1 cellular context compared by ENCODE assay signal in the genomic region with DNA sequence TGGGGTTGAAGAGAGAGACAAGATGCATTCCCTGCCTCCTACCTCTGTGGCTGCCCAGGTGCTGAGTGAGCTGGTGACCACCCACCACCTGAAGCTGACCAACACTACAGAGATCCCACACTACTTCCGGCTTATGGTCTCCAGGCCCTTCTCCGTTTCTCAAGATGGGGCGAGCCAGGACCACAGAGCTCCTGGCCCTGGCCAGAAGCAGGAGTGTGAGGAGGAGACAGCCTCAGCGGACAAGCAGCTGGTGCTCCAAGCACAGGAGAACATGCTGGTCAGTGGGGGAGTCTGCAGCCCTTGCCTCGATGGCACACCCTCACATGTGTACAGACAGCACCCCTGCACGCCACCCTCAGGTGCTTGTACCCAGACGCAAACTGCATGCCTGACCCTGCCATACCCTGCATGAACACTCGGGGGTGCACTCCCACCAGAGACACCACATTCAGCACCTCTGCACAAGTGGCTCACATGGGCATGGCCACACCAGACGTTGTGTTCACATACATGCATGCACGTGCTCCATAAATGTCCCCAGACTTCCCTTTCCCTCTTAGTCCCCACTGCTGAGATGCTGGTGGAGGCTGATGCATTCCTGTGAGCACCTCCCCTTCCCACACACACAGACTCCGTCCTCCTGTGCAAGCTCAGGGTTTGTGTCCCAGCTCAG.
A peak's percentile ranks its signal among the peaks of the same experiment; 100 is the strongest.
TF ChIP-seq lines count a peak whose summit lies in the region.

No MANE protein-coding gene starts in this region.

TF ChIP-seq in K562, 482 proteins besides CTCF, POLR2A, EP300 and RAD21 (continues in another document):
- TF ChIP-seq ZNF551 (CRISPR knock-in tag; IDR thresholded peaks at IDR 0.05): no peak
- peak; percentile 97 for TF ChIP-seq STAG1 (CRISPR knock-in tag; IDR thresholded peaks at IDR 0.05; ENCODE audit: borderline replicate concordance)
- TF ChIP-seq, protein P1, sequence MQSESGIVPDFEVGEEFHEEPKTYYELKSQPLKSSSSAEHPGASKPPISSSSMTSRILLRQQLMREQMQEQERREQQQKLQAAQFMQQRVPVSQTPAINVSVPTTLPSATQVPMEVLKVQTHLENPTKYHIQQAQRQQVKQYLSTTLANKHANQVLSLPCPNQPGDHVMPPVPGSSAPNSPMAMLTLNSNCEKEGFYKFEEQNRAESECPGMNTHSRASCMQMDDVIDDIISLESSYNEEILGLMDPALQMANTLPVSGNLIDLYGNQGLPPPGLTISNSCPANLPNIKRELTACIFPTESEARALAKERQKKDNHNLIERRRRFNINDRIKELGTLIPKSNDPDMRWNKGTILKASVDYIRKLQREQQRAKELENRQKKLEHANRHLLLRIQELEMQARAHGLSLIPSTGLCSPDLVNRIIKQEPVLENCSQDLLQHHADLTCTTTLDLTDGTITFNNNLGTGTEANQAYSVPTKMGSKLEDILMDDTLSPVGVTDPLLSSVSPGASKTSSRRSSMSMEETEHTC (IDR thresholded peaks at IDR 0.05): 0 out of 2 replicates have a peak, but pooled peaks have one; percentile 4
- TF ChIP-seq, protein P2, sequence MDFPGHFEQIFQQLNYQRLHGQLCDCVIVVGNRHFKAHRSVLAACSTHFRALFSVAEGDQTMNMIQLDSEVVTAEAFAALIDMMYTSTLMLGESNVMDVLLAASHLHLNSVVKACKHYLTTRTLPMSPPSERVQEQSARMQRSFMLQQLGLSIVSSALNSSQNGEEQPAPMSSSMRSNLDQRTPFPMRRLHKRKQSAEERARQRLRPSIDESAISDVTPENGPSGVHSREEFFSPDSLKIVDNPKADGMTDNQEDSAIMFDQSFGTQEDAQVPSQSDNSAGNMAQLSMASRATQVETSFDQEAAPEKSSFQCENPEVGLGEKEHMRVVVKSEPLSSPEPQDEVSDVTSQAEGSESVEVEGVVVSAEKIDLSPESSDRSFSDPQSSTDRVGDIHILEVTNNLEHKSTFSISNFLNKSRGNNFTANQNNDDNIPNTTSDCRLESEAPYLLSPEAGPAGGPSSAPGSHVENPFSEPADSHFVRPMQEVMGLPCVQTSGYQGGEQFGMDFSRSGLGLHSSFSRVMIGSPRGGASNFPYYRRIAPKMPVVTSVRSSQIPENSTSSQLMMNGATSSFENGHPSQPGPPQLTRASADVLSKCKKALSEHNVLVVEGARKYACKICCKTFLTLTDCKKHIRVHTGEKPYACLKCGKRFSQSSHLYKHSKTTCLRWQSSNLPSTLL (IDR thresholded peaks at IDR 0.05): no peak
- TF ChIP-seq, protein P3, sequence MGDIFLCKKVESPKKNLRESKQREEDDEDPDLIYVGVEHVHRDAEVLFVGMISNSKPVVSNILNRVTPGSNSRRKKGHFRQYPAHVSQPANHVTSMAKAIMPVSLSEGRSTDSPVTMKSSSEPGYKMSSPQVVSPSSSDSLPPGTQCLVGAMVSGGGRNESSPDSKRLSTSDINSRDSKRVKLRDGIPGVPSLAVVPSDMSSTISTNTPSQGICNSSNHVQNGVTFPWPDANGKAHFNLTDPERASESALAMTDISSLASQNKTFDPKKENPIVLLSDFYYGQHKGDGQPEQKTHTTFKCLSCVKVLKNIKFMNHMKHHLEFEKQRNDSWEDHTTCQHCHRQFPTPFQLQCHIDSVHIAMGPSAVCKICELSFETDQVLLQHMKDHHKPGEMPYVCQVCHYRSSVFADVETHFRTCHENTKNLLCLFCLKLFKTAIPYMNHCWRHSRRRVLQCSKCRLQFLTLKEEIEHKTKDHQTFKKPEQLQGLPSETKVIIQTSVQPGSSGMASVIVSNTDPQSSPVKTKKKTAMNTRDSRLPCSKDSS (IDR thresholded peaks at IDR 0.05; ENCODE audit: low read depth, partially characterized antibody): no peak
- TF ChIP-seq MYC (IDR thresholded peaks at IDR 0.05; ENCODE audit: low read depth, low read length): peak; percentile 77
- TF ChIP-seq MYC (CRISPR knock-in tag; IDR thresholded peaks at IDR 0.05; ENCODE audit: borderline replicate concordance, low read depth): no peak
- TF ChIP-seq, protein P4, sequence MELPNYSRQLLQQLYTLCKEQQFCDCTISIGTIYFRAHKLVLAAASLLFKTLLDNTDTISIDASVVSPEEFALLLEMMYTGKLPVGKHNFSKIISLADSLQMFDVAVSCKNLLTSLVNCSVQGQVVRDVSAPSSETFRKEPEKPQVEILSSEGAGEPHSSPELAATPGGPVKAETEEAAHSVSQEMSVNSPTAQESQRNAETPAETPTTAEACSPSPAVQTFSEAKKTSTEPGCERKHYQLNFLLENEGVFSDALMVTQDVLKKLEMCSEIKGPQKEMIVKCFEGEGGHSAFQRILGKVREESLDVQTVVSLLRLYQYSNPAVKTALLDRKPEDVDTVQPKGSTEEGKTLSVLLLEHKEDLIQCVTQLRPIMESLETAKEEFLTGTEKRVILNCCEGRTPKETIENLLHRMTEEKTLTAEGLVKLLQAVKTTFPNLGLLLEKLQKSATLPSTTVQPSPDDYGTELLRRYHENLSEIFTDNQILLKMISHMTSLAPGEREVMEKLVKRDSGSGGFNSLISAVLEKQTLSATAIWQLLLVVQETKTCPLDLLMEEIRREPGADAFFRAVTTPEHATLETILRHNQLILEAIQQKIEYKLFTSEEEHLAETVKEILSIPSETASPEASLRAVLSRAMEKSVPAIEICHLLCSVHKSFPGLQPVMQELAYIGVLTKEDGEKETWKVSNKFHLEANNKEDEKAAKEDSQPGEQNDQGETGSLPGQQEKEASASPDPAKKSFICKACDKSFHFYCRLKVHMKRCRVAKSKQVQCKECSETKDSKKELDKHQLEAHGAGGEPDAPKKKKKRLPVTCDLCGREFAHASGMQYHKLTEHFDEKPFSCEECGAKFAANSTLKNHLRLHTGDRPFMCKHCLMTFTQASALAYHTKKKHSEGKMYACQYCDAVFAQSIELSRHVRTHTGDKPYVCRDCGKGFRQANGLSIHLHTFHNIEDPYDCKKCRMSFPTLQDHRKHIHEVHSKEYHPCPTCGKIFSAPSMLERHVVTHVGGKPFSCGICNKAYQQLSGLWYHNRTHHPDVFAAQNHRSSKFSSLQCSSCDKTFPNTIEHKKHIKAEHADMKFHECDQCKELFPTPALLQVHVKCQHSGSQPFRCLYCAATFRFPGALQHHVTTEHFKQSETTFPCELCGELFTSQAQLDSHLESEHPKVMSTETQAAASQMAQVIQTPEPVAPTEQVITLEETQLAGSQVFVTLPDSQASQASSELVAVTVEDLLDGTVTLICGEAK (IDR thresholded peaks at IDR 0.05): no peak
- TF ChIP-seq, protein P4 (CRISPR knock-in tag; IDR thresholded peaks at IDR 0.05): no peak
- TF ChIP-seq CTBP1 (IDR thresholded peaks at IDR 0.05; ENCODE audit: borderline replicate concordance): 0 out of 2 replicates have a peak, but pooled peaks have one; percentile 53
- TF ChIP-seq, protein P5, sequence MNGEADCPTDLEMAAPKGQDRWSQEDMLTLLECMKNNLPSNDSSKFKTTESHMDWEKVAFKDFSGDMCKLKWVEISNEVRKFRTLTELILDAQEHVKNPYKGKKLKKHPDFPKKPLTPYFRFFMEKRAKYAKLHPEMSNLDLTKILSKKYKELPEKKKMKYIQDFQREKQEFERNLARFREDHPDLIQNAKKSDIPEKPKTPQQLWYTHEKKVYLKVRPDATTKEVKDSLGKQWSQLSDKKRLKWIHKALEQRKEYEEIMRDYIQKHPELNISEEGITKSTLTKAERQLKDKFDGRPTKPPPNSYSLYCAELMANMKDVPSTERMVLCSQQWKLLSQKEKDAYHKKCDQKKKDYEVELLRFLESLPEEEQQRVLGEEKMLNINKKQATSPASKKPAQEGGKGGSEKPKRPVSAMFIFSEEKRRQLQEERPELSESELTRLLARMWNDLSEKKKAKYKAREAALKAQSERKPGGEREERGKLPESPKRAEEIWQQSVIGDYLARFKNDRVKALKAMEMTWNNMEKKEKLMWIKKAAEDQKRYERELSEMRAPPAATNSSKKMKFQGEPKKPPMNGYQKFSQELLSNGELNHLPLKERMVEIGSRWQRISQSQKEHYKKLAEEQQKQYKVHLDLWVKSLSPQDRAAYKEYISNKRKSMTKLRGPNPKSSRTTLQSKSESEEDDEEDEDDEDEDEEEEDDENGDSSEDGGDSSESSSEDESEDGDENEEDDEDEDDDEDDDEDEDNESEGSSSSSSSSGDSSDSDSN (IDR thresholded peaks at IDR 0.05; ENCODE audit: borderline replicate concordance in 1 of 2, low read depth in 2 of 2, low read length in 2 of 2): no peak
- TF ChIP-seq POLR2H (tag; IDR thresholded peaks at IDR 0.05; ENCODE audit: low read depth): no peak
- no peak for TF ChIP-seq PHB2 (IDR thresholded peaks at IDR 0.05; ENCODE audit: low read depth)
- peak; percentile 29; the same call in 1 of the 2 replicates for TF ChIP-seq ERF (CRISPR knock-in tag; IDR thresholded peaks at IDR 0.05)
- no peak for TF ChIP-seq KDM2B (CRISPR knock-in tag; IDR thresholded peaks at IDR 0.05)
- TF ChIP-seq, protein P6, sequence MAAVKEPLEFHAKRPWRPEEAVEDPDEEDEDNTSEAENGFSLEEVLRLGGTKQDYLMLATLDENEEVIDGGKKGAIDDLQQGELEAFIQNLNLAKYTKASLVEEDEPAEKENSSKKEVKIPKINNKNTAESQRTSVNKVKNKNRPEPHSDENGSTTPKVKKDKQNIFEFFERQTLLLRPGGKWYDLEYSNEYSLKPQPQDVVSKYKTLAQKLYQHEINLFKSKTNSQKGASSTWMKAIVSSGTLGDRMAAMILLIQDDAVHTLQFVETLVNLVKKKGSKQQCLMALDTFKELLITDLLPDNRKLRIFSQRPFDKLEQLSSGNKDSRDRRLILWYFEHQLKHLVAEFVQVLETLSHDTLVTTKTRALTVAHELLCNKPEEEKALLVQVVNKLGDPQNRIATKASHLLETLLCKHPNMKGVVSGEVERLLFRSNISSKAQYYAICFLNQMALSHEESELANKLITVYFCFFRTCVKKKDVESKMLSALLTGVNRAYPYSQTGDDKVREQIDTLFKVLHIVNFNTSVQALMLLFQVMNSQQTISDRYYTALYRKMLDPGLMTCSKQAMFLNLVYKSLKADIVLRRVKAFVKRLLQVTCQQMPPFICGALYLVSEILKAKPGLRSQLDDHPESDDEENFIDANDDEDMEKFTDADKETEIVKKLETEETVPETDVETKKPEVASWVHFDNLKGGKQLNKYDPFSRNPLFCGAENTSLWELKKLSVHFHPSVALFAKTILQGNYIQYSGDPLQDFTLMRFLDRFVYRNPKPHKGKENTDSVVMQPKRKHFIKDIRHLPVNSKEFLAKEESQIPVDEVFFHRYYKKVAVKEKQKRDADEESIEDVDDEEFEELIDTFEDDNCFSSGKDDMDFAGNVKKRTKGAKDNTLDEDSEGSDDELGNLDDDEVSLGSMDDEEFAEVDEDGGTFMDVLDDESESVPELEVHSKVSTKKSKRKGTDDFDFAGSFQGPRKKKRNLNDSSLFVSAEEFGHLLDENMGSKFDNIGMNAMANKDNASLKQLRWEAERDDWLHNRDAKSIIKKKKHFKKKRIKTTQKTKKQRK (IDR thresholded peaks at IDR 0.05; ENCODE audit: borderline replicate concordance, low read depth, low read length): no peak
- peak in 1 of 2 experiments; percentile 33; a peak in 1 of 4 replicates for TF ChIP-seq FOXA3 (CRISPR knock-in tag; conservative IDR thresholded peaks at IDR 0.05 in 1 of 2, IDR thresholded peaks at IDR 0.05 in 1 of 2)
- no peak for TF ChIP-seq CCAR2 (IDR thresholded peaks at IDR 0.05; ENCODE audit: low read depth, low read length)
- TF ChIP-seq SMAD1 (IDR thresholded peaks at IDR 0.05; ENCODE audit: low read depth, low read length, partially characterized antibody): peak; percentile 40
- no peak for TF ChIP-seq ZNF384 (IDR thresholded peaks at IDR 0.05; ENCODE audit: low read depth, low read length)
- TF ChIP-seq JUN (IDR thresholded peaks at IDR 0.05; ENCODE audit: borderline replicate concordance, low read depth, low read length): 0 out of 2 replicates have a peak, but pooled peaks have one; percentile 23
- no peak for TF ChIP-seq JUN (CRISPR knock-in tag; IDR thresholded peaks at IDR 0.05; ENCODE audit: borderline replicate concordance)
- TF ChIP-seq, protein P7, sequence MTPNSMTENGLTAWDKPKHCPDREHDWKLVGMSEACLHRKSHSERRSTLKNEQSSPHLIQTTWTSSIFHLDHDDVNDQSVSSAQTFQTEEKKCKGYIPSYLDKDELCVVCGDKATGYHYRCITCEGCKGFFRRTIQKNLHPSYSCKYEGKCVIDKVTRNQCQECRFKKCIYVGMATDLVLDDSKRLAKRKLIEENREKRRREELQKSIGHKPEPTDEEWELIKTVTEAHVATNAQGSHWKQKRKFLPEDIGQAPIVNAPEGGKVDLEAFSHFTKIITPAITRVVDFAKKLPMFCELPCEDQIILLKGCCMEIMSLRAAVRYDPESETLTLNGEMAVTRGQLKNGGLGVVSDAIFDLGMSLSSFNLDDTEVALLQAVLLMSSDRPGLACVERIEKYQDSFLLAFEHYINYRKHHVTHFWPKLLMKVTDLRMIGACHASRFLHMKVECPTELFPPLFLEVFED (CRISPR knock-in tag; conservative IDR thresholded peaks at IDR 0.05): 0 out of 2 replicates have a peak, but pooled peaks have one; percentile 39
- TF ChIP-seq SIN3A (IDR thresholded peaks at IDR 0.05; ENCODE audit: borderline replicate concordance in 2 of 2, control insufficient read depth in 1 of 2, low read depth in 2 of 2, low read length in 2 of 2): no peak
- TF ChIP-seq, protein P8, sequence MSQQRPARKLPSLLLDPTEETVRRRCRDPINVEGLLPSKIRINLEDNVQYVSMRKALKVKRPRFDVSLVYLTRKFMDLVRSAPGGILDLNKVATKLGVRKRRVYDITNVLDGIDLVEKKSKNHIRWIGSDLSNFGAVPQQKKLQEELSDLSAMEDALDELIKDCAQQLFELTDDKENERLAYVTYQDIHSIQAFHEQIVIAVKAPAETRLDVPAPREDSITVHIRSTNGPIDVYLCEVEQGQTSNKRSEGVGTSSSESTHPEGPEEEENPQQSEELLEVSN (IDR thresholded peaks at IDR 0.05; ENCODE audit: borderline replicate concordance in 1 of 2, extremely low read depth in 1 of 2, insufficient read depth in 1 of 2, insufficient read length in 1 of 2, low read depth in 1 of 2, low read length in 1 of 2, poor library complexity in 1 of 2, severe bottlenecking in 1 of 2): peak in 1 of 2 experiments; percentile 39
- no peak for TF ChIP-seq ZNF311 (CRISPR knock-in tag; IDR thresholded peaks at IDR 0.05)
- 0 out of 2 replicates have a peak, but pooled peaks have one; percentile 55 for TF ChIP-seq XRCC5 (IDR thresholded peaks at IDR 0.05; ENCODE audit: low read depth, low read length)
- TF ChIP-seq MAFF (IDR thresholded peaks at IDR 0.05; ENCODE audit: low read length): no peak
